ENCODE assay signal across 14 cellular contexts in genomic region chr12:93404961-93405849, GRCh38. TPM values are rescaled to one million over a fixed set of nuclear protein-coding genes. Genes with fewer than 3 reads are reported as not detected.
A peak's percentile ranks its signal among the peaks of the same experiment; 100 is the strongest.
DNase-seq lines count a peak whose midpoint lies in the region; ATAC-seq and TF ChIP-seq lines count a peak whose summit lies in the region.
"Had no signal": no experiment of that assay in that cellular context is flagged by ENCODE, and none has a peak within 500 bp of the region (broad histone marks: within the 10 kb centered on the region; RNA-seq: fewer than 3 reads in every experiment).

No MANE protein-coding gene starts in this region.

- H3K9me3 Mint-ChIP-seq in activated T-cell treated with anti-CD3 and anti-CD28 coated beads, Interleukin-2, amount 50 U/mL, for 24 hours: no peaks in the 10 kb centered on the region
- H3K9me3 Mint-ChIP-seq in effector memory CD8-positive, alpha-beta T cell: no peaks in the 10 kb centered on the region
- H3K9me3 Mint-ChIP-seq: activated CD4-positive, alpha-beta T cell treated with anti-CD3 and anti-CD28 coated beads, Interleukin-2, amount 10 ng/mL, durations not matched to agents 7 days and 5 days; T-helper 2 cell treated with Interferon-gamma antibody and Interleukin-4, amounts not matched to agents 5 μg/mL and 100 μg/mL, for 36 hours had no signal

- H3K27me3 ChIP-seq in RWPE2 (ENCODE audit: insufficient read depth, poor library complexity, severe bottlenecking) (no peaks in the 10 kb centered on the region), lower lobe of right lung (ENCODE audit: low read depth) (no peaks in the 10 kb centered on the region)
- H3K27me3 ChIP-seq: body of pancreas had no signal

- H3K4me3 ChIP-seq in RWPE2 (ENCODE audit: severe bottlenecking) (no peak overlapping the region), lower lobe of right lung (no peak overlapping the region)
- H3K4me3 ChIP-seq: body of pancreas had no signal

- H3K27me3 Mint-ChIP-seq in activated T-cell treated with anti-CD3 and anti-CD28 coated beads, Interleukin-2, amount 50 U/mL, for 24 hours: no peaks in the 10 kb centered on the region
- H3K27me3 Mint-ChIP-seq in effector memory CD8-positive, alpha-beta T cell: no peaks in the 10 kb centered on the region
- H3K27me3 Mint-ChIP-seq: activated CD4-positive, alpha-beta T cell treated with anti-CD3 and anti-CD28 coated beads, Interleukin-2, amount 10 ng/mL, durations not matched to agents 7 days and 5 days had no signal

- DNase-seq in activated T-cell treated with anti-CD3 and anti-CD28 coated beads, Interleukin-2, amount 50 U/mL, for 24 hours: no peak
- DNase-seq in activated T-cell treated with anti-CD3 and anti-CD28 coated beads, Interleukin-2, amount 50 U/mL, for 1 hour: no peak
- DNase-seq in RWPE2 (ENCODE audit: low spot score) (no peak), sciatic nerve (ENCODE audit: low spot score) (no peak), lower lobe of right lung (no peak), nucleus accumbens (lab: John Stamatoyannopoulos, UW) (no peak)
- no peak for DNase-seq in effector memory CD8-positive, alpha-beta T cell
- DNase-seq: activated CD4-positive, alpha-beta T cell treated with anti-CD3 and anti-CD28 coated beads, Interleukin-2, amount 10 ng/mL, durations not matched to agents 7 days and 5 days; body of pancreas; Calu3; NCI-H1930; NCI-H748 treated with DMSO at 0.1 percent for 48 hours had no signal

- H3K4me1 ChIP-seq in RWPE2 (ENCODE audit: insufficient read depth, poor library complexity, severe bottlenecking): no peaks in the 10 kb centered on the region
- H3K4me1 ChIP-seq in lower lobe of right lung: peaks cover 13% of the 10 kb centered on the region

- H3K36me3 ChIP-seq in RWPE2 (ENCODE audit: low read depth) (peaks cover 54% of the 10 kb centered on the region), lower lobe of right lung (peaks cover 46% of the 10 kb centered on the region)

- H3K27ac Mint-ChIP-seq in activated T-cell treated with anti-CD3 and anti-CD28 coated beads, Interleukin-2, amount 50 U/mL, for 24 hours: peak overlapping the region; percentile 69
- H3K27ac Mint-ChIP-seq in effector memory CD8-positive, alpha-beta T cell: peak overlapping the region in 1 of 2 donors; percentile 66
- H3K27ac Mint-ChIP-seq: activated CD4-positive, alpha-beta T cell treated with anti-CD3 and anti-CD28 coated beads, Interleukin-2, amount 10 ng/mL, durations not matched to agents 7 days and 5 days had no signal

- intact Hi-C loops in sciatic nerve (cut with DNase I) (no loop called here), lower lobe of right lung (cut with DNase I) (no loop called here)

- TF ChIP-seq CTCF in RWPE2 (IDR thresholded peaks at IDR 0.05; ENCODE audit: poor library complexity, severe bottlenecking) (no peak), lower lobe of right lung (IDR thresholded peaks at IDR 0.05) (no peak)

- H3K9me3 ChIP-seq in RWPE2 (ENCODE audit: severe bottlenecking) (no peaks in the 10 kb centered on the region), lower lobe of right lung (no peaks in the 10 kb centered on the region)
- H3K9me3 ChIP-seq: body of pancreas had no signal

- H3K27ac ChIP-seq in RWPE2 (ENCODE audit: poor library complexity, severe bottlenecking) (no peak overlapping the region), lower lobe of right lung (no peak overlapping the region)
- H3K27ac ChIP-seq: body of pancreas had no signal

- peaks cover 53% of the 10 kb centered on the region for H3K4me1 Mint-ChIP-seq in activated T-cell treated with anti-CD3 and anti-CD28 coated beads, Interleukin-2, amount 50 U/mL, for 24 hours (ENCODE audit: low read depth)
- H3K4me1 Mint-ChIP-seq in effector memory CD8-positive, alpha-beta T cell (ENCODE audit: low read depth in 2 of 2): peaks cover 0 to 3% of the 10 kb centered on the region in 2 donors

- H3K36me3 Mint-ChIP-seq in activated T-cell treated with anti-CD3 and anti-CD28 coated beads, Interleukin-2, amount 50 U/mL, for 24 hours (ENCODE audit: low read depth): peaks cover 80% of the 10 kb centered on the region
- peaks cover 69% of the 10 kb centered on the region for H3K36me3 Mint-ChIP-seq in effector memory CD8-positive, alpha-beta T cell (ENCODE audit: insufficient read depth)

- no peak overlapping the region for H3K4me3 Mint-ChIP-seq in activated T-cell treated with anti-CD3 and anti-CD28 coated beads, Interleukin-2, amount 50 U/mL, for 24 hours
- no peak overlapping the region for H3K4me3 Mint-ChIP-seq in effector memory CD8-positive, alpha-beta T cell
- H3K4me3 Mint-ChIP-seq: activated CD4-positive, alpha-beta T cell treated with anti-CD3 and anti-CD28 coated beads, Interleukin-2, amount 10 ng/mL, durations not matched to agents 7 days and 5 days; T-helper 2 cell treated with Interferon-gamma antibody and Interleukin-4, amounts not matched to agents 5 μg/mL and 100 μg/mL, for 36 hours had no signal

- peak; percentile 13; the same call in 1 of the 3 replicates for ATAC-seq in RWPE2 (ENCODE audit: low read depth)
- peak; percentile 36 for ATAC-seq in effector memory CD8-positive, alpha-beta T cell (replicated peaks)
- ATAC-seq in sciatic nerve: peak; percentile 40
- ATAC-seq in lower lobe of right lung: no peak
- no peak for ATAC-seq in HG03045 (IDR thresholded peaks at IDR 0.05; ENCODE audit: unreplicated experiment)
- ATAC-seq: body of pancreas had no signal

RNA-seq across cellular contexts. Expression of gene NUDT4, which starts 27.5 kb away (rescaled TPM):
- total RNA-seq in sciatic nerve (50.0 TPM), lower lobe of right lung (56.8 TPM)

RNA-seq across cellular contexts. Expression of gene UBE2N, which starts 36.5 kb away (rescaled TPM):
- total RNA-seq in sciatic nerve (58.4 TPM), lower lobe of right lung (65.7 TPM)

Comparison
In these comparisons a context has a peak if more than half of its experiments do, and no peak if none do; other contexts are left out.
1. ATAC-seq: peak in RWPE2 (single experiment), effector memory CD8-positive, alpha-beta T cell (single experiment) and sciatic nerve (single experiment); none in lower lobe of right lung (0 of 2) and HG03045 (single experiment).